8 cellular contexts compared by ENCODE assay signal in genomic region chrX:10769165-10769564, GRCh38.
A peak's percentile ranks its signal among the peaks of the same experiment; 100 is the strongest.
DNase-seq lines count a peak whose midpoint lies in the region; ATAC-seq and TF ChIP-seq lines count a peak whose summit lies in the region.

No MANE protein-coding gene starts in this region.

- no peaks in the 10 kb centered on the region; the same call in 1 of the 2 replicates for H3K4me1 ChIP-seq in BE2C
- H3K4me1 ChIP-seq in Karpas-422 (ENCODE audit: low read length) = no peaks in the 10 kb centered on the region
- H3K4me1 ChIP-seq in Panc1 (ENCODE audit: control insufficient read depth, insufficient read depth, low read length) = no peaks in the 10 kb centered on the region
- peaks cover 0 to 4% (median 0%) of the 10 kb centered on the region in 5 donors for H3K4me1 ChIP-seq in subcutaneous abdominal adipose tissue (ENCODE audit: control insufficient read depth in 5 of 5, insufficient read depth in 5 of 5, low read length in 5 of 5)
- H3K4me1 ChIP-seq in tibial artery = no peaks in the 10 kb centered on the region

- H3K27ac ChIP-seq in Karpas-422 (ENCODE audit: low read length) = no peak overlapping the region
- H3K27ac ChIP-seq in Panc1 (ENCODE audit: low read length) = peak overlapping the region; percentile 39; the same call in 1 of the 2 replicates
- peak overlapping the region; percentile 64 for H3K27ac ChIP-seq in subcutaneous abdominal adipose tissue (ENCODE audit: low read depth, low read length)
- H3K27ac ChIP-seq in tibial artery = no peak overlapping the region

- H3K79me2 ChIP-seq in Karpas-422 (ENCODE audit: low read length) = no peaks in the 10 kb centered on the region

- peak overlapping the region; percentile 39 for H3K4me3 ChIP-seq in BE2C (ENCODE audit: low read depth, low read length)
- no peak overlapping the region for H3K4me3 ChIP-seq in Karpas-422 (ENCODE audit: low read length)
- H3K4me3 ChIP-seq in Panc1 (ENCODE audit: low read depth in 2 of 2, low read length in 2 of 2) = no peak overlapping the region
- H3K4me3 ChIP-seq in subcutaneous abdominal adipose tissue (ENCODE audit: low read depth in 1 of 5, low read length in 5 of 5) = peak overlapping the region in 3 of 5 donors; percentile 25 to 45 (median 45)
- H3K4me3 ChIP-seq in tibial artery = peak overlapping the region in 1 of 2 donors; percentile 8

- no peaks in the 10 kb centered on the region for H4K20me1 ChIP-seq in Karpas-422 (ENCODE audit: insufficient read depth, low read depth, low read length)

- no peak overlapping the region for H3K9ac ChIP-seq in Karpas-422 (ENCODE audit: low read length)
- peak overlapping the region in 2 of 5 donors; percentile 2 to 49 for H3K9ac ChIP-seq in subcutaneous abdominal adipose tissue (ENCODE audit: low read length in 5 of 5)

- in situ Hi-C loops in Panc1 (cut with HindIII; ENCODE audit: low pct_unique_long_range_greater_than_20kb, low sequenced_read_pairs) = no loop called here

- TF ChIP-seq CTCF in BE2C (IDR thresholded peaks at IDR 0.05; ENCODE audit: low read depth, low read length) (peak; percentile 61), Panc1 (IDR thresholded peaks at IDR 0.05) (peak; percentile 70), tibial artery (IDR thresholded peaks at IDR 0.05) (no peak)

- peak; percentile 72 for ATAC-seq in GM18909 (IDR thresholded peaks at IDR 0.05; ENCODE audit: poor library complexity, unreplicated experiment)
- ATAC-seq in Panc1 = 0 out of 2 replicates have a peak, but pooled peaks have one; percentile 63
- no peak for ATAC-seq in naive thymus-derived CD8-positive, alpha-beta T cell

- H3K36me3 ChIP-seq in BE2C (no peaks in the 10 kb centered on the region), Karpas-422 (ENCODE audit: insufficient read depth, low read length) (no peaks in the 10 kb centered on the region), Panc1 (ENCODE audit: control insufficient read depth, insufficient read depth, low read length) (no peaks in the 10 kb centered on the region), subcutaneous abdominal adipose tissue (ENCODE audit: control insufficient read depth in 5 of 5, insufficient read depth in 5 of 5, low read length in 5 of 5) (no peaks in the 10 kb centered on the region), tibial artery (no peaks in the 10 kb centered on the region)

- intact Hi-C loops in Panc1 (cut with micrococcal nuclease; ENCODE audit: unreplicated experiment) (no loop called here), tibial artery (cut with DNase I; ENCODE audit: low total_unique reads) (no loop called here)

- no TSS peak for BruUV-seq in Panc1 (replicated peaks; lab: Mats Ljungman, UMichigan)

- H3K9me3 ChIP-seq in BE2C (no peaks in the 10 kb centered on the region), Karpas-422 (ENCODE audit: low read length) (no peaks in the 10 kb centered on the region), Panc1 (ENCODE audit: control insufficient read depth, insufficient read depth, low read depth, low read length) (no peaks in the 10 kb centered on the region), subcutaneous abdominal adipose tissue (ENCODE audit: control insufficient read depth in 5 of 5, low read length in 5 of 5) (no peaks in the 10 kb centered on the region), tibial artery (no peaks in the 10 kb centered on the region)

- H3K4me3 Mint-ChIP-seq in naive thymus-derived CD8-positive, alpha-beta T cell = no peak overlapping the region

- no peaks in the 10 kb centered on the region for H3K27me3 ChIP-seq in BE2C
- H3K27me3 ChIP-seq in Karpas-422 (ENCODE audit: low read length) = no peaks in the 10 kb centered on the region
- H3K27me3 ChIP-seq in Panc1 (ENCODE audit: control insufficient read depth, insufficient read depth, low read length) = no peaks in the 10 kb centered on the region
- H3K27me3 ChIP-seq in subcutaneous abdominal adipose tissue (ENCODE audit: control insufficient read depth in 5 of 5, insufficient read depth in 4 of 5, low read length in 5 of 5) = no peaks in the 10 kb centered on the region
- no peaks in the 10 kb centered on the region for H3K27me3 ChIP-seq in tibial artery

- H3K27me3 Mint-ChIP-seq in naive thymus-derived CD8-positive, alpha-beta T cell = peaks cover 0 to 9% (median 0%) of the 10 kb centered on the region in 5 donors

- H2AFZ ChIP-seq in Karpas-422 (ENCODE audit: low read length) = no peak overlapping the region

- H3K27ac Mint-ChIP-seq in naive thymus-derived CD8-positive, alpha-beta T cell = no peak overlapping the region

- POLR2A ChIA-PET in Panc1 (lab: Charles Lee) = no interaction called here
- POLR2A ChIA-PET in naive thymus-derived CD8-positive, alpha-beta T cell (lab: Charles Lee) = no interaction called here

- no peaks in the 10 kb centered on the region for H3K4me1 Mint-ChIP-seq in naive thymus-derived CD8-positive, alpha-beta T cell

- no peaks in the 10 kb centered on the region for H3K36me3 Mint-ChIP-seq in naive thymus-derived CD8-positive, alpha-beta T cell

- CTCF ChIA-PET in Panc1 (lab: Charles Lee) = interaction anchor here (0.7 to 0.9 kb wide), 2 partner anchors 331 to 579 kb away, joined by 3 to 4 read pairs; no protein-coding TSS in a partner anchor

- H3K9me3 Mint-ChIP-seq in naive thymus-derived CD8-positive, alpha-beta T cell = no peaks in the 10 kb centered on the region

- H3K9me2 ChIP-seq in Karpas-422 (replicated peaks; ENCODE audit: insufficient read depth, low read length) = no peaks in the 10 kb centered on the region

- DNase-seq in BE2C (no peak), Karpas-422 (peak; percentile 55), Panc1 (ENCODE audit: low read depth, low spot score) (no peak), fibroblast of the conjunctiva (ENCODE audit: low read depth) (peak; percentile 22), tibial artery (no peak)
- DNase-seq in naive thymus-derived CD8-positive, alpha-beta T cell = no peak

- H3K4me2 ChIP-seq in Karpas-422 (ENCODE audit: low read depth, low read length, poor library complexity, severe bottlenecking) = no peak overlapping the region

Comparison
In these comparisons a context has a peak if more than half of its experiments do, and no peak if none do; other contexts are left out.
1. DNase-seq: peak in Karpas-422 (single experiment) and fibroblast of the conjunctiva (single experiment); none in BE2C (single experiment), Panc1 (single experiment), tibial artery (0 of 2) and naive thymus-derived CD8-positive, alpha-beta T cell (0 of 10).
2. H3K4me3 ChIP-seq: peak in BE2C (single experiment) and subcutaneous abdominal adipose tissue (3 of 5); none in Karpas-422 (single experiment) and Panc1 (0 of 2).
3. CTCF ChIP-seq: peak in BE2C (single experiment) and Panc1 (single experiment); none in tibial artery (0 of 2).
4. ATAC-seq: peak in GM18909 (single experiment) and Panc1 (single experiment); none in naive thymus-derived CD8-positive, alpha-beta T cell (0 of 2).
5. H3K27ac ChIP-seq: peak in Panc1 (single experiment) and subcutaneous abdominal adipose tissue (single experiment); none in Karpas-422 (single experiment) and tibial artery (0 of 2).